Comparison of ENCODE assay signal across 21 cellular contexts in the genomic region with DNA sequence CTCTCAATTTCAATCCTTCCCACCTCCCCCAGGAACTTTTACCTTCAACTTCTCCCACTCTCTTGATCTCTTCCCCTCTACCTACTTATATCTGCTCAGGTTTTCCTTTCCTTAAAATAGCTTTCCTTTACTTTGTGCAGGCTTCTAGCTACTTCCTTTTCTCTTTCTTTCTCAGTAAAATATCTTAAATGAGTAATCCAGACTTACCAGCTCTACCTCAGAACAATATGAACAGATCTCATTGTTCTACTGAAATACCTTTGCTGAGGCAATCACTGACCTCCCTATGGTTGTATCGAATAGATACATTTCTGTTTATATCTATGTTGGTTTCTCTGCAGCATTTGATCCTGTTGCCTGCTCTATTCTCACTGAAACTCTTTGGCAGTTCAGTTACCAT.
DNase-seq lines count a peak whose midpoint lies in the region; ATAC-seq, FAIRE-seq and TF ChIP-seq lines count a peak whose summit lies in the region.
"Had no signal": no experiment of that assay in that cellular context is flagged by ENCODE, and none has a peak within 500 bp of the region (broad histone marks: within the 10 kb centered on the region; RNA-seq: fewer than 3 reads in every experiment).

No MANE protein-coding gene starts in this region.

- H3K4me2 ChIP-seq in mammary epithelial cell (ENCODE audit: insufficient read depth, low read depth, low read length) (no peak overlapping the region), GM12878 (ENCODE audit: control insufficient read depth, insufficient read depth) (no peak overlapping the region)
- H3K4me2 ChIP-seq: BLaER1 had no signal

- H3K9ac ChIP-seq in mammary epithelial cell (ENCODE audit: insufficient read depth, low read length) (no peak overlapping the region), GM12878 (ENCODE audit: control insufficient read depth, insufficient read depth, low read length) (no peak overlapping the region)
- H3K9ac ChIP-seq: BLaER1 had no signal

- H3K27ac ChIP-seq in mammary epithelial cell (ENCODE audit: insufficient read depth, low read depth, low read length) = no peak overlapping the region
- no peak overlapping the region for H3K27ac ChIP-seq in breast epithelium
- no peak overlapping the region for H3K27ac ChIP-seq in GM12878 (ENCODE audit: control insufficient read depth, insufficient read depth)
- no peak overlapping the region for H3K27ac ChIP-seq in body of pancreas
- H3K27ac ChIP-seq: 22Rv1, BLaER1, C4-2B had no signal

- no peak overlapping the region for H3K27ac Mint-ChIP-seq in stimulated activated naive B cell treated with anti-CD40 and anti-IgM and Interleukin-4, amounts not matched to agents 10 μg/mL and 1 μg/mL and 100 μg/mL, for 72 hours
- H3K27ac Mint-ChIP-seq: B cell; CD4-positive, CD25-positive, alpha-beta regulatory T cell; CD8-positive, alpha-beta T cell; HFFc6 had no signal

- POLR2A ChIA-PET in GM12878 (lab: Charles Lee) = no interaction called here

- TF ChIP-seq POLR2A in breast epithelium (IDR thresholded peaks at IDR 0.05) (no peak), GM12878 (IDR thresholded peaks at IDR 0.05; ENCODE audit: low read depth, low read length) (no peak), body of pancreas (IDR thresholded peaks at IDR 0.05) (no peak)

- no peaks in the 10 kb centered on the region for H3K9me3 ChIP-seq in mammary epithelial cell (replicated peaks; ENCODE audit: insufficient read depth, low read length)
- no peaks in the 10 kb centered on the region for H3K9me3 ChIP-seq in breast epithelium
- H3K9me3 ChIP-seq in GM12878 (replicated peaks; ENCODE audit: control insufficient read depth, insufficient read depth, low read length) = no peaks in the 10 kb centered on the region
- no peaks in the 10 kb centered on the region for H3K9me3 ChIP-seq in body of pancreas
- H3K9me3 ChIP-seq: BLaER1, Caco-2, HAP-1 had no signal

- H3K36me3 ChIP-seq in mammary epithelial cell (ENCODE audit: insufficient read depth, low read length) = no peaks in the 10 kb centered on the region
- no peaks in the 10 kb centered on the region for H3K36me3 ChIP-seq in breast epithelium
- no peaks in the 10 kb centered on the region for H3K36me3 ChIP-seq in GM12878 (ENCODE audit: control insufficient read depth in 2 of 2, insufficient read depth in 2 of 2, low read length in 1 of 2)
- H3K36me3 ChIP-seq in body of pancreas (replicated peaks in 1 of 2; ENCODE audit: insufficient read depth in 1 of 2, low read depth in 2 of 2) = no peaks in the 10 kb centered on the region
- H3K36me3 ChIP-seq: BLaER1, HAP-1 had no signal

- H3K4me1 ChIP-seq in mammary epithelial cell (ENCODE audit: insufficient read depth, low read length) = no peaks in the 10 kb centered on the region
- no peaks in the 10 kb centered on the region for H3K4me1 ChIP-seq in breast epithelium
- H3K4me1 ChIP-seq in GM12878 (ENCODE audit: control insufficient read depth, insufficient read depth, low read length) = no peaks in the 10 kb centered on the region
- no peaks in the 10 kb centered on the region for H3K4me1 ChIP-seq in body of pancreas
- H3K4me1 ChIP-seq: BLaER1, Caco-2 had no signal

- TF ChIP-seq CTCF in mammary epithelial cell (conservative IDR thresholded peaks at IDR 0.05 in 1 of 2, IDR thresholded peaks at IDR 0.05 in 1 of 2; ENCODE audit: extremely low read depth in 1 of 2, insufficient read depth in 1 of 2, low read depth in 1 of 2, low read length in 2 of 2) (no peak), breast epithelium (IDR thresholded peaks at IDR 0.05) (no peak), GM12878 (IDR thresholded peaks at IDR 0.05 in 2 of 3, conservative IDR thresholded peaks at IDR 0.05 in 1 of 3; ENCODE audit: control insufficient read depth in 2 of 3, extremely low read depth in 1 of 3, insufficient read depth in 1 of 3, low read depth in 3 of 3, low read length in 3 of 3) (no peak), body of pancreas (IDR thresholded peaks at IDR 0.05) (no peak)

- in situ Hi-C loops in mammary epithelial cell (cut with MboI; ENCODE audit: low sequenced_read_pairs in 2 of 2) = loop anchor here in 1 of 2 donors (25.0 kb wide), 1 partner anchor 1772 kb away; no protein-coding TSS in a partner anchor
- in situ Hi-C loops in GM12878 (cut with MboI) = loop anchor here (10.0 kb wide), 2 partner anchors 264 to 1764 kb away; no protein-coding TSS in a partner anchor

- SMC1A ChIA-PET in GM12878 (lab: Charles Lee; ENCODE audit: uncharacterized antibody, unreplicated experiment) = no interaction called here

- H3K4me3 ChIP-seq in mammary epithelial cell (replicated peaks in 1 of 3; ENCODE audit: insufficient read depth in 1 of 3, low read depth in 2 of 3, low read length in 3 of 3) (no peak overlapping the region), breast epithelium (no peak overlapping the region), GM12878 (no peak overlapping the region), body of pancreas (no peak overlapping the region)
- H3K4me3 ChIP-seq: BLaER1, HAP-1 had no signal

- H3K4me1 Mint-ChIP-seq in stimulated activated naive B cell treated with anti-CD40 and anti-IgM and Interleukin-4, amounts not matched to agents 10 μg/mL and 1 μg/mL and 100 μg/mL, for 72 hours = peaks cover 3 to 7% of the 10 kb centered on the region in 2 donors
- H3K4me1 Mint-ChIP-seq: B cell; CD4-positive, CD25-positive, alpha-beta regulatory T cell had no signal

- BruUV-seq in mammary epithelial cell (replicated peaks; lab: Mats Ljungman, UMichigan) (no TSS peak), GM12878 (replicated peaks; lab: Mats Ljungman, UMichigan) (no TSS peak)

- peak; percentile 36; the same call in 2 of the 3 replicates for ATAC-seq in GM12878
- ATAC-seq in stimulated activated naive B cell treated with anti-CD40 and anti-IgM and Interleukin-4, amounts not matched to agents 10 μg/mL and 1 μg/mL and 100 μg/mL, for 72 hours (replicated peaks) = peak; percentile 39 to 54
- no peak for ATAC-seq in body of pancreas
- ATAC-seq: CD8-positive, alpha-beta T cell had no signal

- intact Hi-C loops in mammary epithelial cell (cut with micrococcal nuclease) (no loop called here), breast epithelium (cut with DNase I; ENCODE audit: low total_unique reads) (no loop called here), GM12878 (cut with micrococcal nuclease; ENCODE audit: unreplicated experiment) (loop anchor here (10.0 kb wide), 1 partner anchor 1774 kb away; no protein-coding TSS in a partner anchor), body of pancreas (cut with DNase I) (no loop called here)

- no peaks in the 10 kb centered on the region for H3K79me2 ChIP-seq in mammary epithelial cell (ENCODE audit: insufficient read depth, low read length)
- H3K79me2 ChIP-seq in GM12878 (ENCODE audit: control insufficient read depth, insufficient read depth, low read length) = no peaks in the 10 kb centered on the region

- WGBS in mammary epithelial cell (ENCODE audit: low coverage, missing lambda C conversion rate) = 0% methylated on average over 1 of the region's 1 CpG
- WGBS in GM12878 (ENCODE audit: insufficient coverage, insufficient replicate concordance, low lambda C conversion rate, missing lambda C conversion rate) = 56% methylated on average over 1 of the region's 1 CpG
- 63 to 88% methylated on average over 1 of the region's 1 CpG for WGBS in body of pancreas, 2 donors

- no peaks in the 10 kb centered on the region for H3K9me3 Mint-ChIP-seq in stimulated activated naive B cell treated with anti-CD40 and anti-IgM and Interleukin-4, amounts not matched to agents 10 μg/mL and 1 μg/mL and 100 μg/mL, for 72 hours
- H3K9me3 Mint-ChIP-seq: CD4-positive, CD25-positive, alpha-beta regulatory T cell; CD8-positive, alpha-beta T cell; HFFc6 had no signal

- DNase-seq in mammary epithelial cell = peak; percentile 9
- no peak for DNase-seq in breast epithelium (ENCODE audit: low spot score in 2 of 2)
- no peak for DNase-seq in GM12878 (ENCODE audit: low read depth, low spot score)
- no peak for DNase-seq in stimulated activated naive B cell treated with anti-CD40 and anti-IgM and Interleukin-4, amounts not matched to agents 10 μg/mL and 1 μg/mL and 100 μg/mL, for 72 hours
- no peak for DNase-seq in body of pancreas
- DNase-seq in SHP77 treated with DMSO at 0.1 percent for 48 hours (lab: John Stamatoyannopoulos, UW) = no peak
- DNase-seq: Caco-2; CD4-positive, CD25-positive, alpha-beta regulatory T cell; CD8-positive, alpha-beta T cell; DMS153; DND-41; GOT3; HFFc6 had no signal

- CTCF ChIA-PET in mammary epithelial cell (lab: Charles Lee; ENCODE audit: low non-redundant PET) (no interaction called here), GM12878 (lab: Yijun Ruan, JAX) (interaction anchor here (0.6 kb wide), 1 partner anchor 1708 kb away, joined by 3 read pairs; no protein-coding TSS in a partner anchor)

- H3K36me3 Mint-ChIP-seq in stimulated activated naive B cell treated with anti-CD40 and anti-IgM and Interleukin-4, amounts not matched to agents 10 μg/mL and 1 μg/mL and 100 μg/mL, for 72 hours = no peaks in the 10 kb centered on the region
- H3K36me3 Mint-ChIP-seq: CD4-positive, CD25-positive, alpha-beta regulatory T cell; CD8-positive, alpha-beta T cell had no signal

- peaks cover 0 to 17% of the 10 kb centered on the region in 2 donors for H3K27me3 Mint-ChIP-seq in stimulated activated naive B cell treated with anti-CD40 and anti-IgM and Interleukin-4, amounts not matched to agents 10 μg/mL and 1 μg/mL and 100 μg/mL, for 72 hours
- H3K27me3 Mint-ChIP-seq: CD4-positive, CD25-positive, alpha-beta regulatory T cell had no signal

- FAIRE-seq in GM12878 (lab: Jason Lieb, UNC) = no peak
- FAIRE-seq: A204.1, G401.6, H54 had no signal

- peaks cover 2% of the 10 kb centered on the region for H3K27me3 ChIP-seq in mammary epithelial cell (ENCODE audit: insufficient read depth, low read length)
- peaks cover 0 to 26% of the 10 kb centered on the region in 2 donors for H3K27me3 ChIP-seq in breast epithelium
- no peaks in the 10 kb centered on the region for H3K27me3 ChIP-seq in GM12878 (replicated peaks in 1 of 2; ENCODE audit: control insufficient read depth in 2 of 2, insufficient read depth in 2 of 2, low read length in 1 of 2)
- no peaks in the 10 kb centered on the region for H3K27me3 ChIP-seq in body of pancreas
- H3K27me3 ChIP-seq: BLaER1 had no signal

- dilution Hi-C loops in mammary epithelial cell (cut with HindIII; ENCODE audit: low sequenced_read_pairs) = no loop called here

- no peak overlapping the region for H3K4me3 Mint-ChIP-seq in stimulated activated naive B cell treated with anti-CD40 and anti-IgM and Interleukin-4, amounts not matched to agents 10 μg/mL and 1 μg/mL and 100 μg/mL, for 72 hours
- H3K4me3 Mint-ChIP-seq: B cell; CD4-positive, CD25-positive, alpha-beta regulatory T cell; CD8-positive, alpha-beta T cell; HFFc6 had no signal

- H2AFZ ChIP-seq in mammary epithelial cell (ENCODE audit: low read depth, low read length) (no peak overlapping the region), GM12878 (ENCODE audit: control insufficient read depth, low read depth, low read length) (no peak overlapping the region)

- TF ChIP-seq RAD21 in GM12878 (IDR thresholded peaks at IDR 0.05; ENCODE audit: insufficient read depth, low read depth, low read length) = no peak

- TF ChIP-seq EP300 in GM12878 (IDR thresholded peaks at IDR 0.05; ENCODE audit: borderline replicate concordance in 1 of 2, control insufficient read depth in 1 of 2, low read depth in 2 of 2, low read length in 2 of 2) = no peak

- RAD21 ChIA-PET in GM12878 (lab: Charles Lee; ENCODE audit: unreplicated experiment) = interaction anchor here (0.6 kb wide), 1 partner anchor 196 kb away, joined by 3 read pairs; no protein-coding TSS in a partner anchor

- H4K20me1 ChIP-seq in mammary epithelial cell (ENCODE audit: insufficient read depth, low read length) = no peaks in the 10 kb centered on the region
- H4K20me1 ChIP-seq in GM12878 (ENCODE audit: control insufficient read depth, insufficient read depth) = no peaks in the 10 kb centered on the region
- H4K20me1 ChIP-seq: BLaER1 had no signal
